Comparison of ENCODE assay signal across 18 cellular contexts in the genomic region with DNA sequence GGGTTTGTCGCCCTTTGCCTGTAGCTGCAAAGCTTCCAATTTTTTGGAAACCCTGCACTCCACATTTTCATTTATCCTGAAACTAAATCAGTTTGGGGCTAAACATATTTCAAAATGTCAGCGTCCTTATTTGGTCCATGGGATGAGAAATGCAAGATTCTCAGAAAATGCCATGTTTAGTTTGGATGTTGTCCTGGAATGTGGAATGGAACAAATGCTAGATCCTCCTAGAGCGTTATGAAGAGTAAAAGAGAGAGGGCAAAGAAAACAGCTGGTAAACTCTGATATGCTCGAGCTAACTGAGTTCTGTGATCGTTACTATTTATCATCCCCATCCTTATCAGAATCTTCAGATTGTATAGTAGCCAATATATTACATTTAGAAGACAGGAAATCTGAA.
"Had no signal": no experiment of that assay in that cellular context is flagged by ENCODE, and none has a peak within 500 bp of the region (broad histone marks: within the 10 kb centered on the region; RNA-seq: fewer than 3 reads in every experiment).

No MANE protein-coding gene starts in this region.

- DNase-seq: activated CD4-positive, alpha-beta T cell treated with anti-CD3 and anti-CD28 coated beads, Interleukin-2, amount 10 ng/mL, durations not matched to agents 7 days and 5 days; activated CD8-positive, alpha-beta memory T cell treated with anti-CD3 and anti-CD28 coated beads, Interleukin-2, amount 50 U/mL, for 48 hours; activated naive CD8-positive, alpha-beta T cell treated with anti-CD3 and anti-CD28 coated beads for 36 hours; anterior cingulate cortex; colonic mucosa; effector CD4-positive, alpha-beta T cell; hippocampal formation; kidney; left lung; mammary epithelial cell; naive thymus-derived CD4-positive, alpha-beta T cell; stimulated activated CD4-positive, alpha-beta T cell treated with anti-CD3 and anti-CD28 coated beads, Interleukin-15, amount 100 ng/mL, for 24 hours; stimulated activated CD4-positive, alpha-beta T cell treated with anti-CD3 and anti-CD28 coated beads, Interleukin-4, amount 100 ng/mL, for 1 hour; stimulated activated naive CD4-positive, alpha-beta T cell; T-helper 17 cell; upper lobe of right lung had no signal

- H3K36me3 ChIP-seq: cardiac muscle cell, colonic mucosa, left lung, upper lobe of right lung had no signal

- ATAC-seq: left lung; naive thymus-derived CD4-positive, alpha-beta T cell; T-helper 17 cell; upper lobe of right lung; WTC11 had no signal

- H3K27me3 ChIP-seq: cardiac muscle cell, colonic mucosa, left lung, upper lobe of right lung had no signal

- H3K27ac ChIP-seq: cardiac muscle cell, colonic mucosa, left lung, upper lobe of right lung had no signal

- H3K4me1 ChIP-seq: colonic mucosa, left lung, upper lobe of right lung had no signal

- H3K4me3 ChIP-seq: cardiac muscle cell, colonic mucosa, left lung, upper lobe of right lung had no signal

- H3K9me3 ChIP-seq: colonic mucosa, left lung, upper lobe of right lung had no signal
